8 cellular contexts compared by ENCODE assay signal in the genomic region with DNA sequence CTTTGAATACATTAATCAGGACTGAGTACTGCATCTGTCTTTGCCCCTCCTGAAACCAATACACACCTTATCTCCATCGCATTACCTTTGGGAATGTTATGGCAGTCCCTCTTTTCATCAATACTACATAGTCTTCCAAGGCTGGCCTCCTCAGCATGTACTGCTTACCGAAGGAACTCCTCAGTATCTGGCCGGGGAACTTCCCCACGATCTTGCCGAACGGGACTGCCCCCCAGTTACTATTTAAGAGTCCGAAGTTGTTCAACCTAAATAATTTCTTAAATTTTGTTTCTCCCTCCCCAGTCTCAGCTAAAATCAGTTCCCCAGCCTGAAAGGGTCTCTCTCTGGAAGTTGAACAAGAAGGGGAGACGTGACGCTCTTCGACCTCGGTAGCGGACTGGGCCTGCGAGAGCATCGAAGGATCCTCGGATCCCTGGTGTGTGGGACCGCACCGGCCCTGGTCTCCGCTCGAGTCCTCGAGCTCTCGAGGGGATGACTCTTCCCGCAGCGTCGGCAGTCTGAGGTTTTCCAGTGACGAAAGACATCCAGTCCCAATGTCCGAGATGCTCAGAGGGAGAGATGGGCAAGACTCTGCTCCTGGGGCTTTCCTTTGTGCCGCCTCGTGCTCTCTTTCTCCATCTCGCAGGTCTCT. TPM values are rescaled to one million over a fixed set of nuclear protein-coding genes. Genes with fewer than 3 reads are reported as not detected.
DNase-seq lines count a peak whose midpoint lies in the region; ATAC-seq and TF ChIP-seq lines count a peak whose summit lies in the region.

No MANE protein-coding gene starts in this region.

- H3K27ac ChIP-seq in neural progenitor cell = peak overlapping the region; percentile 62

- H3K36me3 ChIP-seq in BJ (ENCODE audit: control insufficient read depth, insufficient read depth, low read length) = no peaks in the 10 kb centered on the region
- no peaks in the 10 kb centered on the region for H3K36me3 ChIP-seq in neural progenitor cell

- no peaks in the 10 kb centered on the region for H3K9me3 ChIP-seq in neural progenitor cell (ENCODE audit: low read depth)

- H3K27ac Mint-ChIP-seq in T-helper 1 cell treated with Interleukin-12 subunit alpha and Interleukin-12 subunit beta and Interleukin-4 antibody, amounts not matched to agents 30 μg/mL and 1 μg/mL, for 36 hours = peak overlapping the region; percentile 97
- peak overlapping the region; percentile 90 for H3K27ac Mint-ChIP-seq in neural progenitor cell

- peak; percentile 29 for ATAC-seq in GM18907 (IDR thresholded peaks at IDR 0.05; ENCODE audit: unreplicated experiment)
- peak; percentile 13 for ATAC-seq in HG03175 (IDR thresholded peaks at IDR 0.05; ENCODE audit: unreplicated experiment)
- ATAC-seq in HG03565 (IDR thresholded peaks at IDR 0.05; ENCODE audit: unreplicated experiment) = no peak

- H2AFZ ChIP-seq in neural progenitor cell (replicated peaks) = peak overlapping the region; percentile 96

- peaks cover 10% of the 10 kb centered on the region for H3K4me1 ChIP-seq in neural progenitor cell

- POLR2A ChIA-PET in BJ (lab: Charles Lee) = no interaction called here

- H3K9ac ChIP-seq in neural progenitor cell = peak overlapping the region; percentile 91

- H3K79me2 ChIP-seq in neural progenitor cell (ENCODE audit: low read depth) = peaks cover 50% of the 10 kb centered on the region

- peak overlapping the region; percentile 97 for H3K4me3 Mint-ChIP-seq in T-helper 1 cell treated with Interleukin-12 subunit alpha and Interleukin-12 subunit beta and Interleukin-4 antibody, amounts not matched to agents 30 μg/mL and 1 μg/mL, for 36 hours
- peak overlapping the region; percentile 99 for H3K4me3 Mint-ChIP-seq in neural progenitor cell

- H3K4me2 ChIP-seq in neural progenitor cell = peak overlapping the region; percentile 88

- no peaks in the 10 kb centered on the region for H3K9me3 Mint-ChIP-seq in T-helper 1 cell treated with Interleukin-12 subunit alpha and Interleukin-12 subunit beta and Interleukin-4 antibody, amounts not matched to agents 30 μg/mL and 1 μg/mL, for 36 hours
- H3K9me3 Mint-ChIP-seq in neural progenitor cell = no peaks in the 10 kb centered on the region

- peaks cover 32% of the 10 kb centered on the region for H3K4me1 Mint-ChIP-seq in T-helper 1 cell treated with Interleukin-12 subunit alpha and Interleukin-12 subunit beta and Interleukin-4 antibody, amounts not matched to agents 30 μg/mL and 1 μg/mL, for 36 hours (ENCODE audit: low read depth)
- H3K4me1 Mint-ChIP-seq in neural progenitor cell = peaks cover 24% of the 10 kb centered on the region

- H3K36me3 Mint-ChIP-seq in T-helper 1 cell treated with Interleukin-12 subunit alpha and Interleukin-12 subunit beta and Interleukin-4 antibody, amounts not matched to agents 30 μg/mL and 1 μg/mL, for 36 hours (ENCODE audit: low read depth) = peaks cover 3% of the 10 kb centered on the region
- H3K36me3 Mint-ChIP-seq in neural progenitor cell = peaks cover 8% of the 10 kb centered on the region

- peaks cover 5% of the 10 kb centered on the region for H3F3A ChIP-seq in neural progenitor cell (ENCODE audit: low read depth)

- no peak for TF ChIP-seq CTCF in BJ (IDR thresholded peaks at IDR 0.05; ENCODE audit: insufficient read depth, low read depth, low read length)
- TF ChIP-seq CTCF in epithelial cell of proximal tubule (conservative IDR thresholded peaks at IDR 0.05; ENCODE audit: low read depth, low read length) = no peak
- no peak for TF ChIP-seq CTCF in neural progenitor cell (IDR thresholded peaks at IDR 0.05)

- H3K4me3 ChIP-seq in BJ (ENCODE audit: low read depth, low read length) (peak overlapping the region; percentile 68), epithelial cell of proximal tubule (ENCODE audit: low read depth, low read length) (peak overlapping the region; percentile 71), neural progenitor cell (peak overlapping the region; percentile 91)

- H3K27me3 ChIP-seq in BJ (ENCODE audit: control insufficient read depth, insufficient read depth, low read length) (no peaks in the 10 kb centered on the region), neural progenitor cell (peaks cover 13% of the 10 kb centered on the region)

- H4K20me1 ChIP-seq in neural progenitor cell (ENCODE audit: low read depth) = no peaks in the 10 kb centered on the region

- peaks cover under 1% of the 10 kb centered on the region for H3K27me3 Mint-ChIP-seq in T-helper 1 cell treated with Interleukin-12 subunit alpha and Interleukin-12 subunit beta and Interleukin-4 antibody, amounts not matched to agents 30 μg/mL and 1 μg/mL, for 36 hours (ENCODE audit: low read depth)
- peaks cover 7% of the 10 kb centered on the region for H3K27me3 Mint-ChIP-seq in neural progenitor cell (ENCODE audit: insufficient read depth, low read depth)

- DNase-seq in BJ (ENCODE audit: low read depth) (no peak), epithelial cell of proximal tubule (ENCODE audit: low read depth) (no peak), neural progenitor cell (ENCODE audit: low spot score) (peak; percentile 17), NCI-H524 treated with DMSO at 0.1 percent for 48 hours (lab: John Stamatoyannopoulos, UW) (no peak)

- CTCF ChIA-PET in BJ (lab: Yijun Ruan, JAX) = interaction anchor here (1.0 to 2.1 kb wide), 3 partner anchors 34 to 303 kb away, joined by 3 to 11 read pairs (median 8); no protein-coding TSS in a partner anchor

RNA-seq across cellular contexts. Expression of a gene that starts 0.5 kb away (rescaled TPM):
- 8.0 and 12.0 TPM in 2 replicates for polyA plus RNA-seq in BJ (2011; rRNA removed)
- polyA minus RNA-seq in BJ (2011; rRNA and poly(A)+ RNA removed) = 4.8 and 5.1 TPM in 2 replicates
- 10.5 and 19.0 TPM in 2 replicates for total RNA-seq in epithelial cell of proximal tubule
- 15.1 and 23.9 TPM in 2 replicates for total RNA-seq in neural progenitor cell (ENCODE audit: low replicate concordance)

RNA-seq across cellular contexts. Expression of a gene that starts 24.8 kb away (rescaled TPM):
- polyA plus RNA-seq in BJ (2011; rRNA removed) = 32.8 and 59.1 TPM in 2 replicates
- 52.9 and 56.7 TPM in 2 replicates for polyA minus RNA-seq in BJ (2011; rRNA and poly(A)+ RNA removed)
- total RNA-seq in epithelial cell of proximal tubule (52.2 and 80.2 TPM in 2 replicates), neural progenitor cell (ENCODE audit: low replicate concordance) (55.8 and 139 TPM in 2 replicates)

RNA-seq across cellular contexts. Expression of a gene that starts 59.0 kb away (rescaled TPM):
- polyA plus RNA-seq in BJ (2011; rRNA removed) = 0.10 TPM in 1 of 2 replicates, not detected in the other
- polyA minus RNA-seq in BJ (2011; rRNA and poly(A)+ RNA removed) = 0.26 and 0.66 TPM in 2 replicates
- not detected in 2 replicates for total RNA-seq in epithelial cell of proximal tubule
- total RNA-seq in neural progenitor cell (ENCODE audit: low replicate concordance) = 0.37 and 1.9 TPM in 2 replicates
